In the genomic region with DNA sequence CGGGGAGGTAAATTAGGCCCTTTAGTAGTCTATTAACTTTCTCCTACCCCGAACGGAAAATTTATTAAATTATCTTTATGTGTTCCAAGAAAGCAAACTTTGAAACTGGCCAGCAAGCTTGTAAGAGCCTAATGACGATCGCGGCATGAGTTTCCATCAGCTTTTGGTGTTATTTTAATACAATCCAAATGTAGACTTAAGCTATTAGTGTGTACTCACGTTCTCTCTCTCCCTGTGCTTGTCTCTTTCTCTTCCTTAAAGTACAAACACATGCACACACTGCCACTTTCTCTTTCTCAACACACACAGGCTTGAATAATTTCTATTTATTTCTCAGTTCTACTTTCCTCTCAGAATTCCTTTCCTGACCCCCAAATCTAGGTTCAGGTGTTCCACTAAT, we compare ENCODE assay signal across 15 cellular contexts.
DNase-seq lines count a peak whose midpoint lies in the region; ATAC-seq, FAIRE-seq and TF ChIP-seq lines count a peak whose summit lies in the region.
"Had no signal": no experiment of that assay in that cellular context is flagged by ENCODE, and none has a peak within 500 bp of the region (broad histone marks: within the 10 kb centered on the region; RNA-seq: fewer than 3 reads in every experiment).

No MANE protein-coding gene starts in this region.

- H3K4me2 ChIP-seq in endothelial cell of umbilical vein (ENCODE audit: insufficient read depth, low read length): no peak overlapping the region

- TF ChIP-seq POLR2A in endothelial cell of umbilical vein (IDR thresholded peaks at IDR 0.05; ENCODE audit: low read depth, low read length): no peak

- H3K4me3 ChIP-seq in endothelial cell of umbilical vein (replicated peaks in 1 of 3; ENCODE audit: insufficient read depth in 1 of 3, low read depth in 1 of 3, low read length in 3 of 3) (no peak overlapping the region), neutrophil (ENCODE audit: low read depth in 1 of 2, low read length in 1 of 2) (peak overlapping the region; percentile 7 to 42)
- H3K4me3 ChIP-seq: ovary had no signal

- no peak for FAIRE-seq in endothelial cell of umbilical vein (lab: Jason Lieb, UNC)
- FAIRE-seq: A204.1 had no signal

- POLR2A ChIA-PET in endothelial cell of umbilical vein (lab: Charles Lee): no interaction called here

- H3K27ac ChIP-seq in endothelial cell of umbilical vein (ENCODE audit: insufficient read depth, low read depth, low read length) (no peak overlapping the region), neutrophil (peak overlapping the region; percentile 98)
- H3K27ac ChIP-seq: ovary had no signal

- CTCF ChIA-PET in endothelial cell of umbilical vein (lab: Charles Lee): interaction anchor here (0.7 to 1.7 kb wide), 4 partner anchors 10 to 23 kb away, joined by 3 to 7 read pairs (median 4); no protein-coding TSS in a partner anchor

- H3K9me3 ChIP-seq in endothelial cell of umbilical vein (replicated peaks; ENCODE audit: control insufficient read depth, insufficient read depth, low read length): no peaks in the 10 kb centered on the region
- H3K9me3 ChIP-seq in neutrophil: no peaks in the 10 kb centered on the region
- H3K9me3 ChIP-seq: ovary had no signal

- H3K9me1 ChIP-seq in endothelial cell of umbilical vein (replicated peaks; ENCODE audit: control insufficient read depth, extremely low read depth, insufficient read depth, low read length): no peaks in the 10 kb centered on the region

- H3K27me3 ChIP-seq in endothelial cell of umbilical vein (ENCODE audit: control insufficient read depth in 2 of 2, insufficient read depth in 2 of 2, low read length in 2 of 2) (no peaks in the 10 kb centered on the region), neutrophil (no peaks in the 10 kb centered on the region)
- H3K27me3 ChIP-seq: ovary had no signal

- H4K20me1 ChIP-seq in endothelial cell of umbilical vein (replicated peaks; ENCODE audit: control insufficient read depth, extremely low read depth, insufficient read depth, low read length): no peaks in the 10 kb centered on the region

- H2AFZ ChIP-seq in endothelial cell of umbilical vein (ENCODE audit: low read depth, low read length): peak overlapping the region; percentile 29

- H3K9ac ChIP-seq in endothelial cell of umbilical vein (replicated peaks; ENCODE audit: extremely low read depth, insufficient read depth, low read length): no peak overlapping the region

- ATAC-seq in GM18907 (IDR thresholded peaks at IDR 0.05; ENCODE audit: unreplicated experiment): no peak

- no peaks in the 10 kb centered on the region for H3K79me2 ChIP-seq in endothelial cell of umbilical vein (ENCODE audit: control insufficient read depth, insufficient read depth, low read length)

- DNase-seq in SKM-1 treated with dmso at 0.1 percent for 144 hours (lab: John Stamatoyannopoulos, UW; ENCODE audit: unreplicated experiment) (peak; percentile 10), SKM-1 (lab: John Stamatoyannopoulos, UW; ENCODE audit: unreplicated experiment) (no peak), endothelial cell of umbilical vein (ENCODE audit: low read depth, low spot score) (no peak), NCI-H2107 (lab: John Stamatoyannopoulos, UW) (no peak), A172 (ENCODE audit: low spot score) (no peak), NCI-H345 (lab: John Stamatoyannopoulos, UW) (no peak)
- DNase-seq: activated CD4-positive, CD25-positive, alpha-beta regulatory T cell treated with anti-CD3 and anti-CD28 coated beads, Interleukin-2, amount 50 U/mL, for 72 hours; NCI-H1694; NCI-H524; ovary; RPMI8226; stimulated activated naive CD4-positive, alpha-beta T cell treated with Interleukin-2 at 50 U/mL for 16 hours had no signal

- H3K36me3 ChIP-seq in endothelial cell of umbilical vein (ENCODE audit: control insufficient read depth in 2 of 2, extremely low read depth in 1 of 2, insufficient read depth in 2 of 2, low read length in 2 of 2) (no peaks in the 10 kb centered on the region), neutrophil (no peaks in the 10 kb centered on the region)
- H3K36me3 ChIP-seq: ovary had no signal

- intact Hi-C loops in endothelial cell of umbilical vein (cut with micrococcal nuclease): no loop called here

- no TSS peak for BruUV-seq in endothelial cell of umbilical vein (replicated peaks; lab: Mats Ljungman, UMichigan)

- H3K4me1 ChIP-seq in endothelial cell of umbilical vein (ENCODE audit: control insufficient read depth, extremely low read depth, insufficient read depth, low read length) (peaks cover 7% of the 10 kb centered on the region), neutrophil (ENCODE audit: control insufficient read depth in 1 of 2, insufficient read depth in 1 of 2, low read depth in 1 of 2, low read length in 1 of 2) (peaks cover 52 to 75% of the 10 kb centered on the region in 2 experiments)

- TF ChIP-seq CTCF in endothelial cell of umbilical vein (IDR thresholded peaks at IDR 0.05; ENCODE audit: extremely low read depth in 1 of 2, insufficient read depth in 1 of 2, low read depth in 1 of 2, low read length in 2 of 2) (no peak), neutrophil (IDR thresholded peaks at IDR 0.05) (no peak)

- dilution Hi-C loops in endothelial cell of umbilical vein (cut with MboI; ENCODE audit: extremely low pct_ligation_motif_present, low sequenced_read_pairs): no loop called here

TF ChIP-seq in endothelial cell of umbilical vein, 7 proteins besides CTCF, POLR2A, EP300 and RAD21:
- no peak for TF ChIP-seq POLR2AphosphoS5 (IDR thresholded peaks at IDR 0.05; ENCODE audit: insufficient read depth, low read depth, low read length)
- TF ChIP-seq JUN (IDR thresholded peaks at IDR 0.05; ENCODE audit: borderline replicate concordance, insufficient read depth, insufficient read length, low read depth): no peak
- no peak for TF ChIP-seq EZH2 (IDR thresholded peaks at IDR 0.05; ENCODE audit: borderline replicate concordance, low read depth, low read length, severe bottlenecking)
- TF ChIP-seq, protein P1, sequence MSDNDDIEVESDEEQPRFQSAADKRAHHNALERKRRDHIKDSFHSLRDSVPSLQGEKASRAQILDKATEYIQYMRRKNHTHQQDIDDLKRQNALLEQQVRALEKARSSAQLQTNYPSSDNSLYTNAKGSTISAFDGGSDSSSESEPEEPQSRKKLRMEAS (IDR thresholded peaks at IDR 0.05; ENCODE audit: insufficient read depth, insufficient read length): no peak
- no peak for TF ChIP-seq FOS (IDR thresholded peaks at IDR 0.05; ENCODE audit: borderline replicate concordance, insufficient read depth, low read length)
- TF ChIP-seq GATA2 (IDR thresholded peaks at IDR 0.05; ENCODE audit: insufficient read depth, insufficient read length, low read depth, low read length): no peak
- TF ChIP-seq MYC (IDR thresholded peaks at IDR 0.05; ENCODE audit: low read depth, low read length): no peak

Comparison
In these comparisons a context has a peak if more than half of its experiments do, and no peak if none do; other contexts are left out.
1. H3K4me3 ChIP-seq: peak in neutrophil (2 of 2); none in endothelial cell of umbilical vein (0 of 3).